In genomic region chr4:65825121-65825520, GRCh38 we compare ENCODE assay signal across 23 cellular contexts.
DNase-seq lines count a peak whose midpoint lies in the region; ATAC-seq and TF ChIP-seq lines count a peak whose summit lies in the region.
"Had no signal": no experiment of that assay in that cellular context is flagged by ENCODE, and none has a peak within 500 bp of the region (broad histone marks: within the 10 kb centered on the region; RNA-seq: fewer than 3 reads in every experiment).

No MANE protein-coding gene starts in this region.

- TF ChIP-seq CTCF in brain microvascular endothelial cell (IDR thresholded peaks at IDR 0.05; ENCODE audit: low read depth, low read length, missing control alignments): no peak

- no peaks in the 10 kb centered on the region for H3K27me3 Mint-ChIP-seq in activated CD4-positive, alpha-beta memory T cell treated with anti-CD3 and anti-CD28 coated beads for 36 hours
- H3K27me3 Mint-ChIP-seq: activated B cell treated with CpG ODN at 0.5 μM for 24 hours; B cell; progenitor cell of endocrine pancreas; stimulated activated naive CD8-positive, alpha-beta T cell treated with anti-CD3 and anti-CD28 coated beads, Interleukin-15, Interleukin-2, amounts not matched to agents 100 ng/mL and 50 ng/mL, for 24 hours; T-cell had no signal

- H3K9me3 Mint-ChIP-seq in activated CD4-positive, alpha-beta memory T cell treated with anti-CD3 and anti-CD28 coated beads for 36 hours: peaks cover 3% of the 10 kb centered on the region

- intact Hi-C loops in activated CD4-positive, alpha-beta memory T cell treated with anti-CD3 and anti-CD28 coated beads for 36 hours (cut with micrococcal nuclease): no loop called here

- CTCF ChIA-PET in activated CD4-positive, alpha-beta memory T cell treated with anti-CD3 and anti-CD28 coated beads for 36 hours (lab: Charles Lee): no interaction called here

- H3K27ac ChIP-seq in brain microvascular endothelial cell: no peak overlapping the region
- H3K27ac ChIP-seq: body of pancreas, gastrocnemius medialis, HL-60, vagina had no signal

- H3K36me3 Mint-ChIP-seq in activated CD4-positive, alpha-beta memory T cell treated with anti-CD3 and anti-CD28 coated beads for 36 hours: no peaks in the 10 kb centered on the region
- H3K36me3 Mint-ChIP-seq: T-cell had no signal

- no peak overlapping the region for H3K4me3 ChIP-seq in brain microvascular endothelial cell (ENCODE audit: low read depth, low read length)
- H3K4me3 ChIP-seq: body of pancreas, gastrocnemius medialis, lung, vagina had no signal

- POLR2A ChIA-PET in activated CD4-positive, alpha-beta memory T cell treated with anti-CD3 and anti-CD28 coated beads for 36 hours (lab: Charles Lee): no interaction called here

- DNase-seq in EH (ENCODE audit: low read depth) (peak; percentile 48), NCI-H526 (lab: John Stamatoyannopoulos, UW) (peak; percentile 80 to 91), brain microvascular endothelial cell (peak; percentile 39), kidney tubule cell (ENCODE audit: low spot score) (peak; percentile 4)
- no peak for DNase-seq in activated naive CD4-positive, alpha-beta T cell treated with Interleukin-2 at 50 U/mL for 16 hours
- no peak for DNase-seq in activated CD4-positive, alpha-beta T cell treated with anti-CD3 and anti-CD28 coated beads, Interleukin-2, amount 50 U/mL, for 1 hour
- DNase-seq in activated CD4-positive, alpha-beta memory T cell treated with anti-CD3 and anti-CD28 coated beads for 36 hours: no peak
- DNase-seq: activated B cell treated with CpG ODN at 0.5 μM for 24 hours, activated gamma-delta T cell, body of pancreas, DMS 273 treated with DMSO at 0.1 percent for 48 hours, gastrocnemius medialis, Karpas-422, natural killer cell, NCI-H510A treated with DMSO at 0.1 percent for 48 hours, T-cell had no signal

- H3K4me3 Mint-ChIP-seq in activated CD4-positive, alpha-beta memory T cell treated with anti-CD3 and anti-CD28 coated beads for 36 hours: no peak overlapping the region
- H3K4me3 Mint-ChIP-seq: activated B cell treated with CpG ODN at 0.5 μM for 24 hours; B cell; natural killer cell; stimulated activated naive CD8-positive, alpha-beta T cell treated with anti-CD3 and anti-CD28 coated beads, Interleukin-15, Interleukin-2, amounts not matched to agents 100 ng/mL and 50 ng/mL, for 24 hours; T-cell had no signal

- no peak for ATAC-seq in HG02798 (IDR thresholded peaks at IDR 0.05; ENCODE audit: poor library complexity, unreplicated experiment)
- ATAC-seq: body of pancreas, gastrocnemius medialis, natural killer cell, T-cell had no signal

- in situ Hi-C loops in brain microvascular endothelial cell (cut with HindIII; ENCODE audit: low pct_ligation_motif_present, low sequenced_read_pairs): no loop called here

- H3K36me3 ChIP-seq in brain microvascular endothelial cell (replicated peaks): no peaks in the 10 kb centered on the region
- H3K36me3 ChIP-seq: gastrocnemius medialis, vagina had no signal

- no peaks in the 10 kb centered on the region for H3K4me1 Mint-ChIP-seq in activated CD4-positive, alpha-beta memory T cell treated with anti-CD3 and anti-CD28 coated beads for 36 hours (ENCODE audit: low read depth)
- H3K4me1 Mint-ChIP-seq: activated B cell treated with CpG ODN at 0.5 μM for 24 hours, B cell, natural killer cell, T-cell had no signal

- H3K27ac Mint-ChIP-seq in activated CD4-positive, alpha-beta memory T cell treated with anti-CD3 and anti-CD28 coated beads for 36 hours: no peak overlapping the region
- H3K27ac Mint-ChIP-seq: activated B cell treated with CpG ODN at 0.5 μM for 24 hours; B cell; natural killer cell; progenitor cell of endocrine pancreas; stimulated activated naive CD8-positive, alpha-beta T cell treated with anti-CD3 and anti-CD28 coated beads, Interleukin-15, Interleukin-2, amounts not matched to agents 100 ng/mL and 50 ng/mL, for 24 hours; T-cell had no signal

- H3K27me3 ChIP-seq in brain microvascular endothelial cell (replicated peaks): no peaks in the 10 kb centered on the region
- H3K27me3 ChIP-seq: body of pancreas, gastrocnemius medialis, vagina had no signal

Comparison
In these comparisons a context has a peak if more than half of its experiments do, and no peak if none do; other contexts are left out.
1. DNase-seq: peak in EH (single experiment), NCI-H526 (2 of 2), brain microvascular endothelial cell (single experiment) and kidney tubule cell (single experiment); none in activated naive CD4-positive, alpha-beta T cell treated with Interleukin-2 at 50 U/mL for 16 hours (single experiment), activated CD4-positive, alpha-beta T cell treated with anti-CD3 and anti-CD28 coated beads, Interleukin-2, amount 50 U/mL, for 1 hour (single experiment) and activated CD4-positive, alpha-beta memory T cell treated with anti-CD3 and anti-CD28 coated beads for 36 hours (single experiment).